ENCODE assay signal across 18 cellular contexts in the genomic region with DNA sequence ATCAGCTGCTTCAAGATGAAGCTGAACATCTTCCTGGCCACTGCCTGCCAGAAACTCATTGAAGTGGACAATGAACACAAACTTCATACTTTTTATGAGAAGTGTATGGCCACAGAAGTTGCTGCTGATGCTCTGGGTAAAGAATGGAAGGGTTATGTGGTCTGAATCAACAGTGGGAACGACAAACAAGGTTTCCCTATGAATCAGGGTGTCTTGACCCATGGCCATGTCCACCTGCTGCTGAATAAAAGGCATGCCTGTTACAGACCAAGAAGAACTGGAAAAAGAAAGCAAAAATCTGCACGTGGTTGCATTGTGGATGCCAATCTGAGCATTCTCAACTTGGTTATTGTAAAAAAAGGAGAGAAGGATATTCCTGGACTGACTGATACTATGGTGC. TPM values are rescaled to one million over a fixed set of nuclear protein-coding genes. Genes with fewer than 3 reads are reported as not detected.
A peak's percentile ranks its signal among the peaks of the same experiment; 100 is the strongest.
DNase-seq lines count a peak whose midpoint lies in the region; ATAC-seq and TF ChIP-seq lines count a peak whose summit lies in the region.
"Had no signal": no experiment of that assay in that cellular context is flagged by ENCODE, and none has a peak within 500 bp of the region (broad histone marks: within the 10 kb centered on the region; RNA-seq: fewer than 3 reads in every experiment).

No MANE protein-coding gene starts in this region.

- no peak for TF ChIP-seq POLR2A in IMR-90 (IDR thresholded peaks at IDR 0.05; ENCODE audit: low read depth, low read length)

- dilution Hi-C loops in IMR-90 (cut with HindIII; ENCODE audit: low sequenced_read_pairs, unreplicated experiment): no loop called here

- POLR2A ChIA-PET in CD4-positive, alpha-beta memory T cell (lab: Charles Lee; ENCODE audit: partially characterized antibody): interaction anchor here (0.9 to 9.9 kb wide), 11 partner anchors 12 to 158 kb away, joined by 3 to 109 read pairs (median 7); a partner anchor contains a TSS
- POLR2A ChIA-PET in IMR-90 (lab: Charles Lee; ENCODE audit: unreplicated experiment): no interaction called here

- no peak overlapping the region for H3K23ac ChIP-seq in IMR-90 (ENCODE audit: low read depth, low read length)

- H2AK9ac ChIP-seq in IMR-90 (replicated peaks; ENCODE audit: low read depth, low read length, poor library complexity): no peak overlapping the region

- H3K4me3 ChIP-seq in CD4-positive, alpha-beta memory T cell (ENCODE audit: low read length in 2 of 2): peak overlapping the region in 1 of 2 donors; percentile 17
- no peak overlapping the region for H3K4me3 ChIP-seq in IMR-90 (ENCODE audit: insufficient read depth, low read depth, low read length)

- H2BK15ac ChIP-seq in IMR-90 (ENCODE audit: low read depth, low read length): no peak overlapping the region

- H3K4me2 ChIP-seq in IMR-90 (ENCODE audit: low read depth, low read length): no peak overlapping the region

- peaks cover 28 to 58% (median 41%) of the 10 kb centered on the region in 4 donors for H3K4me1 Mint-ChIP-seq in CD4-positive, alpha-beta memory T cell
- H3K4me1 Mint-ChIP-seq in activated naive CD8-positive, alpha-beta T cell treated with anti-CD3 and anti-CD28 coated beads, Interleukin-2, amount 50 U/mL, for 24 hours: peaks cover 47% of the 10 kb centered on the region

- WGBS in IMR-90 (ENCODE audit: extremely low coverage in 2 of 2, insufficient read length in 1 of 2), 2 experiments: 93% methylated on average over 2 of the region's 2 CpGs; no CpG with 5 or more reads in 1 of the 2 experiments

- intact Hi-C loops in CD4-positive, alpha-beta memory T cell (cut with micrococcal nuclease): no loop called here
- intact Hi-C loops in IMR-90 (cut with micrococcal nuclease): no loop called here

- H2AFZ ChIP-seq in IMR-90 (replicated peaks; ENCODE audit: low read length, poor library complexity): peak overlapping the region; percentile 43

- peaks cover 0 to 8% (median 0%) of the 10 kb centered on the region in 8 donors for H3K9me3 Mint-ChIP-seq in CD4-positive, alpha-beta memory T cell
- H3K9me3 Mint-ChIP-seq in activated naive CD8-positive, alpha-beta T cell treated with anti-CD3 and anti-CD28 coated beads, Interleukin-2, amount 50 U/mL, for 24 hours: peaks cover 10% of the 10 kb centered on the region
- H3K9me3 Mint-ChIP-seq: effector memory CD8-positive, alpha-beta T cell had no signal

- no peak overlapping the region for H2BK20ac ChIP-seq in IMR-90 (ENCODE audit: low read depth, low read length)

- in situ Hi-C loops in IMR-90 (cut with MboI; ENCODE audit: low sequenced_read_pairs): loop anchor here (25.0 kb wide), 1 partner anchor 92 kb away; no protein-coding TSS in a partner anchor

- DNase-seq in CD4-positive, alpha-beta memory T cell: no peak
- DNase-seq in IMR-90 (no peak), NCI-H1105 treated with DMSO at 0.1 percent for 48 hours (lab: John Stamatoyannopoulos, UW) (no peak), RPMI8226 (no peak)
- no peak for DNase-seq in activated naive CD8-positive, alpha-beta T cell treated with anti-CD3 and anti-CD28 coated beads, Interleukin-2, amount 50 U/mL, for 24 hours
- DNase-seq: activated naive CD4-positive, alpha-beta T cell treated with anti-CD3 and anti-CD28 coated beads, Interleukin-2, amount 50 U/mL, for 16 hours; C1 segment of cervical spinal cord; effector memory CD8-positive, alpha-beta T cell; NCI-H1436 treated with DMSO at 0.1 percent for 48 hours; NCI-H510A treated with DMSO at 0.1 percent for 48 hours; nephron progenitor cell; stimulated activated CD4-positive, alpha-beta T cell treated with anti-CD3 and anti-CD28 coated beads, Interleukin-2, amount 100 ng/mL, for 24 hours; stimulated activated CD8-positive, alpha-beta memory T cell treated with anti-CD3 and anti-CD28 coated beads, Interleukin-4, amount 100 ng/mL, for 48 hours; trophoblast cell had no signal

- H4K91ac ChIP-seq in IMR-90 (ENCODE audit: insufficient read depth, low read depth, low read length): no peak overlapping the region; the same call in 1 of the 2 replicates

- H3K9ac ChIP-seq in IMR-90 (ENCODE audit: low read depth, low read length): no peak overlapping the region

- peaks cover 37% of the 10 kb centered on the region for H3K4me1 ChIP-seq in CD4-positive, alpha-beta memory T cell (ENCODE audit: insufficient read depth, low read length)
- H3K4me1 ChIP-seq in IMR-90 (ENCODE audit: control insufficient read depth, insufficient read depth, low read length): no peaks in the 10 kb centered on the region

- H4K5ac ChIP-seq in IMR-90 (ENCODE audit: low read depth, low read length): no peak overlapping the region

- no peak for TF ChIP-seq RAD21 in IMR-90 (IDR thresholded peaks at IDR 0.05; ENCODE audit: low read length)

- no peak overlapping the region for H3K4ac ChIP-seq in IMR-90 (ENCODE audit: low read depth, low read length)

- no peak overlapping the region for H3K14ac ChIP-seq in IMR-90 (replicated peaks; ENCODE audit: low read depth, low read length)

- H2BK120ac ChIP-seq in IMR-90 (ENCODE audit: low read depth, low read length): no peak overlapping the region

- no TSS peak for BruUV-seq in IMR-90 (replicated peaks; lab: Mats Ljungman, UMichigan)

- H3K9me3 ChIP-seq in CD4-positive, alpha-beta memory T cell (ENCODE audit: control insufficient read depth in 1 of 2, low read length in 2 of 2): no peaks in the 10 kb centered on the region
- no peaks in the 10 kb centered on the region for H3K9me3 ChIP-seq in IMR-90 (ENCODE audit: control insufficient read depth, insufficient read depth, low read length)

- no peaks in the 10 kb centered on the region for H3K27me3 ChIP-seq in CD4-positive, alpha-beta memory T cell (ENCODE audit: insufficient read depth, low read length)
- H3K27me3 ChIP-seq in IMR-90 (ENCODE audit: control insufficient read depth, insufficient read depth, low read length): no peaks in the 10 kb centered on the region

- ATAC-seq in GM18498 (IDR thresholded peaks at IDR 0.05; ENCODE audit: unreplicated experiment): peak; percentile 49
- ATAC-seq in IMR-90 (ENCODE audit: low read depth): no peak
- ATAC-seq in activated naive CD8-positive, alpha-beta T cell treated with anti-CD3 and anti-CD28 coated beads, Interleukin-2, amount 50 U/mL, for 24 hours: no peak
- no peak for ATAC-seq in HG03571 (IDR thresholded peaks at IDR 0.05; ENCODE audit: unreplicated experiment)
- ATAC-seq in HG02642 (IDR thresholded peaks at IDR 0.05; ENCODE audit: poor library complexity, unreplicated experiment): no peak
- ATAC-seq: effector memory CD8-positive, alpha-beta T cell; left lobe of liver had no signal

- H3K9me1 ChIP-seq in IMR-90 (ENCODE audit: insufficient read depth, low read length): no peaks in the 10 kb centered on the region

- H3K4me3 Mint-ChIP-seq in CD4-positive, alpha-beta memory T cell: peak overlapping the region in 6 of 8 donors; percentile 22 to 85 (median 74)
- peak overlapping the region; percentile 45 for H3K4me3 Mint-ChIP-seq in activated naive CD8-positive, alpha-beta T cell treated with anti-CD3 and anti-CD28 coated beads, Interleukin-2, amount 50 U/mL, for 24 hours
- H3K4me3 Mint-ChIP-seq: effector memory CD8-positive, alpha-beta T cell; nephron progenitor cell had no signal

- H4K8ac ChIP-seq in IMR-90 (ENCODE audit: low read depth in 2 of 2, low read length in 2 of 2): no peak overlapping the region

- no peaks in the 10 kb centered on the region for H3K27me3 Mint-ChIP-seq in CD4-positive, alpha-beta memory T cell
- H3K27me3 Mint-ChIP-seq in activated naive CD8-positive, alpha-beta T cell treated with anti-CD3 and anti-CD28 coated beads, Interleukin-2, amount 50 U/mL, for 24 hours: no peaks in the 10 kb centered on the region
- H3K27me3 Mint-ChIP-seq: effector memory CD8-positive, alpha-beta T cell had no signal

- H3K27ac Mint-ChIP-seq in CD4-positive, alpha-beta memory T cell: peak overlapping the region; percentile 45 to 97 (median 88)
- H3K27ac Mint-ChIP-seq in activated naive CD8-positive, alpha-beta T cell treated with anti-CD3 and anti-CD28 coated beads, Interleukin-2, amount 50 U/mL, for 24 hours: peak overlapping the region; percentile 86
- H3K27ac Mint-ChIP-seq: nephron progenitor cell had no signal

- H3K36me3 ChIP-seq in CD4-positive, alpha-beta memory T cell (ENCODE audit: insufficient read depth, low read length): no peaks in the 10 kb centered on the region
- H3K36me3 ChIP-seq in IMR-90 (ENCODE audit: control insufficient read depth, insufficient read depth, low read length): no peaks in the 10 kb centered on the region

- peak overlapping the region; percentile 62 for H3K27ac ChIP-seq in CD4-positive, alpha-beta memory T cell (ENCODE audit: low read depth, low read length)
- H3K27ac ChIP-seq in IMR-90 (ENCODE audit: insufficient read depth, low read length): no peak overlapping the region

- H2BK5ac ChIP-seq in IMR-90 (ENCODE audit: low read depth, low read length, poor library complexity, severe bottlenecking): no peak overlapping the region

- TF ChIP-seq CTCF in IMR-90 (conservative IDR thresholded peaks at IDR 0.05; ENCODE audit: low read depth, low read length): no peak

- no peaks in the 10 kb centered on the region for H4K20me1 ChIP-seq in IMR-90 (ENCODE audit: insufficient read depth, low read length)

- CTCF ChIA-PET in CD4-positive, alpha-beta memory T cell (lab: Charles Lee; ENCODE audit: partially characterized antibody): interaction anchor here (1.6 to 18.2 kb wide), 16 partner anchors 12 to 371 kb away, joined by 5 to 654 read pairs (median 12); a partner anchor contains a TSS
- CTCF ChIA-PET in IMR-90 (lab: Yijun Ruan, JAX): interaction anchor here (0.6 to 1.8 kb wide), 3 partner anchors 8 to 318 kb away, joined by 3 to 11 read pairs (median 4); no protein-coding TSS in a partner anchor

- H3K79me1 ChIP-seq in IMR-90 (ENCODE audit: low read depth in 1 of 2, low read length in 2 of 2): no peaks in the 10 kb centered on the region

- no peak overlapping the region for H2AK5ac ChIP-seq in IMR-90 (ENCODE audit: low read depth, low read length)

- H3K36me3 Mint-ChIP-seq in CD4-positive, alpha-beta memory T cell: peaks cover 1 to 9% of the 10 kb centered on the region in 2 donors
- H3K36me3 Mint-ChIP-seq in activated naive CD8-positive, alpha-beta T cell treated with anti-CD3 and anti-CD28 coated beads, Interleukin-2, amount 50 U/mL, for 24 hours (ENCODE audit: low read depth): no peaks in the 10 kb centered on the region

- no peak overlapping the region for H3K56ac ChIP-seq in IMR-90 (ENCODE audit: extremely low read depth, insufficient read depth, low read length)

- no peak overlapping the region for H3K18ac ChIP-seq in IMR-90 (ENCODE audit: low read depth, low read length)

RNA-seq across cellular contexts. Expression of a gene that starts 22.2 kb away (rescaled TPM):
- 100 to 1,000 TPM; 197 to 198 TPM for total RNA-seq in CD4-positive, alpha-beta memory T cell
- 10 to 100 TPM; 82.5 to 86.3 TPM for polyA plus RNA-seq in CD4-positive, alpha-beta memory T cell
- total RNA-seq in IMR-90 (2012; rRNA removed): 5.0 and 6.4 TPM in 2 replicates
- polyA plus RNA-seq in IMR-90 (2012; rRNA removed): 1.3 and 2.2 TPM in 2 replicates
- polyA plus RNA-seq in IMR-90 (2012; cell fraction: cytosol; rRNA removed): 0.25 and 0.29 TPM in 2 replicates
- 0.07 and 0.97 TPM in 2 replicates for polyA plus RNA-seq in IMR-90 (2012; cell fraction: nucleus; rRNA removed; ENCODE audit: low replicate concordance)

RNA-seq across cellular contexts. Expression of a gene that starts 52.0 kb away (rescaled TPM):
- total RNA-seq in CD4-positive, alpha-beta memory T cell: 10 to 100 TPM; 60.9 to 61.2 TPM
- 10 to 100 TPM; 28.8 to 33.4 TPM for polyA plus RNA-seq in CD4-positive, alpha-beta memory T cell
- total RNA-seq in IMR-90 (2012; rRNA removed): 112 and 204 TPM in 2 replicates
- polyA plus RNA-seq in IMR-90 (2012; rRNA removed): 40.4 and 48.0 TPM in 2 replicates
- polyA plus RNA-seq in IMR-90 (2012; cell fraction: cytosol; rRNA removed): 9.2 and 19.6 TPM in 2 replicates
- polyA plus RNA-seq in IMR-90 (2012; cell fraction: nucleus; rRNA removed; ENCODE audit: low replicate concordance): 8.4 and 78.2 TPM in 2 replicates

Comparison
In these comparisons a context has a peak if more than half of its experiments do, and no peak if none do; other contexts are left out.
1. RNA of a gene that starts 22.2 kb away (total RNA-seq): 197 to 198 TPM in CD4-positive, alpha-beta memory T cell; 5.0 to 6.4 TPM in IMR-90; every median in the first group is over 10 times any median in the second.